8 cellular contexts compared by ENCODE assay signal in genomic region chr4:171813195-171813955, GRCh38. TPM values are rescaled to one million over a fixed set of nuclear protein-coding genes. Genes with fewer than 3 reads are reported as not detected.
DNase-seq lines count a peak whose midpoint lies in the region; ATAC-seq, FAIRE-seq and TF ChIP-seq lines count a peak whose summit lies in the region.

TSS of gene GALNTL6 (plus strand) at chr4:171813404.

- H4K20me1 ChIP-seq in HepG2 (ENCODE audit: insufficient read depth, low read length): no peaks in the 10 kb centered on the region

- H3K27me3 ChIP-seq in right lobe of liver (peaks cover 0 to 18% of the 10 kb centered on the region in 2 donors), HepG2 (ENCODE audit: control insufficient read depth in 1 of 2, insufficient read depth in 2 of 2, low read length in 2 of 2) (no peaks in the 10 kb centered on the region), psoas muscle (ENCODE audit: insufficient read depth in 3 of 3, low read length in 2 of 3) (peaks cover 3 to 33% (median 5%) of the 10 kb centered on the region in 3 donors)

- TF ChIP-seq EP300 in HepG2 (IDR thresholded peaks at IDR 0.05; ENCODE audit: low read depth in 2 of 2, low read length in 2 of 2) (no peak), HepG2 (CRISPR knock-in tag; IDR thresholded peaks at IDR 0.05; ENCODE audit: borderline replicate concordance) (no peak)

- POLR2A ChIA-PET in HepG2 (lab: Yijun Ruan, JAX): no interaction called here

- H3K4me2 ChIP-seq in HepG2 (ENCODE audit: low read depth, low read length): no peak within 1 kb of the TSS

- peak in 3 of 4 donors; percentile 17 to 62 (median 60) for ATAC-seq in right lobe of liver
- no peak for ATAC-seq in HepG2
- ATAC-seq in psoas muscle: peak in 3 of 4 donors; percentile 44 to 59 (median 49)

- TF ChIP-seq CTCF in right lobe of liver (IDR thresholded peaks at IDR 0.05) (no peak), HepG2 (CRISPR knock-in tag; IDR thresholded peaks at IDR 0.05) (no peak), psoas muscle (IDR thresholded peaks at IDR 0.05) (no peak)

- H3K9me3 ChIP-seq in right lobe of liver: no peaks in the 10 kb centered on the region
- H3K9me3 ChIP-seq in HepG2 (ENCODE audit: low read length): no peaks in the 10 kb centered on the region
- H3K9me3 ChIP-seq in psoas muscle: no peaks in the 10 kb centered on the region

- no TSS peak for BruUV-seq in HepG2 (replicated peaks; lab: Mats Ljungman, UMichigan)

- WGBS in right lobe of liver (ENCODE audit: insufficient coverage, low coverage, low lambda C conversion rate, missing lambda C conversion rate): 6% methylated on average over 27 of the region's 75 CpGs
- whole genome bisulfite sequencing in HepG2 (ENCODE audit: low lambda C conversion rate): 75% methylated on average over 47 of the region's 75 CpGs
- 0 to 1% (median 0%) methylated on average over 63 to 75 of the region's 75 CpGs for WGBS in psoas muscle, 3 donors

- H3K36me3 ChIP-seq in right lobe of liver (no peaks in the 10 kb centered on the region), HepG2 (replicated peaks in 1 of 2; ENCODE audit: control insufficient read depth in 1 of 2, insufficient read depth in 2 of 2, low read length in 2 of 2) (no peaks in the 10 kb centered on the region), psoas muscle (ENCODE audit: insufficient read depth in 1 of 2, low read depth in 1 of 2) (no peaks in the 10 kb centered on the region)

- in situ Hi-C loops in HepG2 (cut with HindIII; ENCODE audit: extremely low pct_ligation_motif_present, low pct_unique_long_range_greater_than_20kb): no loop called here
- in situ Hi-C loops in G401 (cut with HindIII; ENCODE audit: low sequenced_read_pairs): no loop called here

- no peak within 1 kb of the TSS for H2AFZ ChIP-seq in HepG2 (ENCODE audit: low read length)

- CTCF ChIA-PET in HepG2 (lab: Yijun Ruan, JAX; ENCODE audit: low intra/inter-chr PET ratio, low total read pairs): no interaction called here

- H3K4me1 ChIP-seq in right lobe of liver: peaks cover 0 to 7% (median 0%) of the 10 kb centered on the region in 4 donors
- no peaks in the 10 kb centered on the region for H3K4me1 ChIP-seq in HepG2 (ENCODE audit: insufficient read depth, low read length)
- no peaks in the 10 kb centered on the region for H3K4me1 ChIP-seq in psoas muscle

- no peaks in the 10 kb centered on the region for H3K79me2 ChIP-seq in HepG2 (ENCODE audit: insufficient read depth, low read length)

- TF ChIP-seq RAD21 in HepG2 (CRISPR knock-in tag; IDR thresholded peaks at IDR 0.05): no peak

- H3K9ac ChIP-seq in HepG2 (ENCODE audit: insufficient read depth, low read depth, low read length): no peak within 1 kb of the TSS

- H3K4me3 ChIP-seq in right lobe of liver (peak within 1 kb of the TSS in 1 of 3 donors; percentile 25), HepG2 (replicated peaks in 1 of 3; ENCODE audit: insufficient read depth in 1 of 3, low read depth in 2 of 3, low read length in 3 of 3) (no peak within 1 kb of the TSS), psoas muscle (peak within 1 kb of the TSS; percentile 53)

- no peak within 1 kb of the TSS for H3K27ac ChIP-seq in right lobe of liver
- no peak within 1 kb of the TSS for H3K27ac ChIP-seq in HepG2 (ENCODE audit: extremely low read length, insufficient read depth, low read length)
- no peak within 1 kb of the TSS for H3K27ac ChIP-seq in psoas muscle

- intact Hi-C loops in right lobe of liver (cut with DNase I) (no loop called here), HepG2 (cut with micrococcal nuclease; ENCODE audit: unreplicated experiment) (no loop called here), psoas muscle (cut with DNase I) (no loop called here)

- TF ChIP-seq POLR2A in right lobe of liver (IDR thresholded peaks at IDR 0.05) (no peak), HepG2 (IDR thresholded peaks at IDR 0.05; ENCODE audit: insufficient read depth in 1 of 2, low read depth in 2 of 2, low read length in 2 of 2) (no peak)

- peak in 1 of 3 donors; percentile 23 for DNase-seq in right lobe of liver
- no peak for DNase-seq in HepG2 (ENCODE audit: low spot score)
- peak; percentile 9 for DNase-seq in NCI-H510A treated with DMSO at 0.1 percent for 48 hours (lab: John Stamatoyannopoulos, UW)
- DNase-seq in fibroblast of peridontal ligament (ENCODE audit: extremely low read depth): peak; percentile 30
- peak; percentile 15 to 44 for DNase-seq in psoas muscle
- no peak for DNase-seq in G401 (ENCODE audit: low spot score)
- no peak for DNase-seq in T-helper 1 cell
- no peak for DNase-seq in cerebellar cortex (ENCODE audit: low spot score)

- FAIRE-seq in HepG2 (lab: Jason Lieb, UNC): no peak

TF ChIP-seq in HepG2, 621 proteins besides CTCF, POLR2A, EP300 and RAD21:
- TF ChIP-seq ZNF337 (CRISPR knock-in tag; IDR thresholded peaks at IDR 0.05; ENCODE audit: borderline replicate concordance, low read depth) (no peak), ONECUT2 (CRISPR knock-in tag; IDR thresholded peaks at IDR 0.05) (no peak)

RNA-seq across cellular contexts. Expression of gene GALNTL6, which starts in this region (rescaled TPM):
- total RNA-seq in right lobe of liver: 1 to 10 TPM in 1 of 6 experiments, under 1 TPM in 2, not detected in 3; 0.15 to 1.1 (median 0.30) TPM
- not detected in 2 replicates for total RNA-seq in HepG2 (2016; rRNA removed; fragmentation: Illumina TruSeq; extraction: Trizol)
- total RNA-seq in HepG2 (2016; cell fraction: cytosol; rRNA removed; fragmentation: Illumina TruSeq; extraction: Trizol; ENCODE audit: low read depth): not detected in 2 replicates
- total RNA-seq in HepG2 (2016; cell fraction: insoluble cytoplasmic fraction; rRNA removed; fragmentation: Illumina TruSeq; extraction: Trizol): not detected in 2 replicates
- total RNA-seq in HepG2 (2016; cell fraction: membrane; rRNA removed; fragmentation: Illumina TruSeq; extraction: Trizol): not detected in 2 replicates
- not detected in 2 replicates for total RNA-seq in HepG2 (2016; cell fraction: nucleus; rRNA removed; fragmentation: Illumina TruSeq; extraction: Trizol)
- not detected in 2 replicates for polyA plus RNA-seq in HepG2 (2011; rRNA removed)
- polyA plus RNA-seq in HepG2 (2011; cell fraction: cytosol; rRNA removed): not detected in 2 replicates
- polyA plus RNA-seq in HepG2 (2011; cell fraction: nucleus; rRNA removed): not detected in 2 replicates
- not detected in 2 replicates for polyA plus RNA-seq in HepG2 (2012)
- not detected in 2 replicates for polyA plus RNA-seq in HepG2 (2016; cell fraction: cytosol; fragmentation: Illumina TruSeq; extraction: Trizol; ENCODE audit: low read depth)
- not detected in 2 replicates for polyA plus RNA-seq in HepG2 (2016; cell fraction: insoluble cytoplasmic fraction; fragmentation: Illumina TruSeq; extraction: Trizol; ENCODE audit: low read depth)
- not detected in 2 replicates for polyA plus RNA-seq in HepG2 (2016; cell fraction: membrane; fragmentation: Illumina TruSeq; extraction: Trizol; ENCODE audit: low read depth)
- not detected in 2 replicates for polyA plus RNA-seq in HepG2 (2016; cell fraction: nucleus; fragmentation: Illumina TruSeq; extraction: Trizol; ENCODE audit: insufficient read depth, low read depth)
- 0.72 TPM in 1 of 2 replicates, not detected in the other for polyA minus RNA-seq in HepG2 (2011; rRNA and poly(A)+ RNA removed; ENCODE audit: low replicate concordance)
- not detected in 2 replicates for polyA minus RNA-seq in HepG2 (2011; cell fraction: cytosol; rRNA and poly(A)+ RNA removed)
- polyA minus RNA-seq in HepG2 (2011; cell fraction: nucleus; rRNA and poly(A)+ RNA removed): not detected in 2 replicates
- total RNA-seq in psoas muscle: under 1 TPM in 3 of 4 donors, not detected in 1; 0.19 to 0.91 (median 0.24) TPM
- under 1 TPM in 1 of 3 donors, not detected in 2; 0.01 TPM for polyA plus RNA-seq in psoas muscle
- not detected in 2 replicates for total RNA-seq in G401 (2014; rRNA removed; shearing (Covaris generic))

Comparison
In these comparisons a context has a peak if more than half of its experiments do, and no peak if none do; other contexts are left out.
1. Peak in DNase-seq, ATAC-seq and H3K4me3 ChIP-seq in psoas muscle; RNA of the gene not detected or under 1 TPM.
2. DNase-seq: peak in NCI-H510A treated with DMSO at 0.1 percent for 48 hours (single experiment) and fibroblast of peridontal ligament (single experiment); none in HepG2 (single experiment), G401 (single experiment), T-helper 1 cell (0 of 5) and cerebellar cortex (single experiment).